Comparison of ENCODE assay signal across 11 cellular contexts in the genomic region with DNA sequence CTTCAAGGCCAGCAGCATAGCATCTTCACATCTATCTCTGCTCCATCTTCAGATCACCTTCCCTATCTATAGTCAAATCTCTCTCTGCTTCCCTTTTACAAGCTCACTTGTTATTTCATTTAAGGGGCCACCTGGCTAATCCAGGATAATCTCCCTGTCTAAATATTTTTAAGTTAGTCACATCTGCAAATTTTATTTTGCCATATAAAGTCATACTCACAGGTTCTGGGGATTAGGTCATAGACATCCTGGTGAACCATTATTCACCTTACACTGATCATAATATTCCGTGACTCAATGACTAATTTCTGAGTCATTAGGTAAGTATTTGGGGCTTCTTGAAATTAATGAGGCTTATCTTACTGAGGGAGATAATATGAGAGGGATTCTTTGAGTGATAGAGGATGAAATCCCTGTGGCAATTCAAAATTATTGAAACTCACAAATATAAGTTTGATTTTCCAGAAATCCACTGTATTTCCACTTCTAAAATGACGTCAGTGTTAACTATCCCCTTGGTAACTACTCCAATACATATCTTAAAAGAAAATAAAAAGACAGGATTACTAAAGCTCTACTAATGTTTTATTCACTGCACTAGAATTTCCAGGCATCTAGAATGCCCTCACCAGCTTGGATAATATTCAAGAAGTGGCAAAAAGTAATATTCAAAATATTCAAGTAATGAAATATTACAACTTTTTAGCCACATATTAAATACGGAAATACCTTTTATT.
DNase-seq lines count a peak whose midpoint lies in the region; ATAC-seq and TF ChIP-seq lines count a peak whose summit lies in the region.
"Had no signal": no experiment of that assay in that cellular context is flagged by ENCODE, and none has a peak within 500 bp of the region (broad histone marks: within the 10 kb centered on the region; RNA-seq: fewer than 3 reads in every experiment).

No MANE protein-coding gene starts in this region.

- no peaks in the 10 kb centered on the region for H3K27me3 Mint-ChIP-seq in activated CD4-positive, alpha-beta T cell treated with anti-CD3 and anti-CD28 coated beads, Interleukin-2, amount 10 ng/mL, durations not matched to agents 24 days and 14 days
- H3K27me3 Mint-ChIP-seq in CD4-positive, alpha-beta memory T cell, result no peaks in the 10 kb centered on the region

- H3K27ac Mint-ChIP-seq in activated CD4-positive, alpha-beta T cell treated with anti-CD3 and anti-CD28 coated beads, Interleukin-2, amount 10 ng/mL, durations not matched to agents 24 days and 14 days, result peak overlapping the region; percentile 73
- H3K27ac Mint-ChIP-seq in CD4-positive, alpha-beta memory T cell, result no peak overlapping the region

- H3K4me1 ChIP-seq in PC-3 (ENCODE audit: insufficient read depth, low read length) (peaks cover 45% of the 10 kb centered on the region), skeletal muscle satellite cell (ENCODE audit: control insufficient read depth, insufficient read depth, low read length) (peaks cover 50% of the 10 kb centered on the region)
- no peaks in the 10 kb centered on the region for H3K4me1 ChIP-seq in CD4-positive, alpha-beta memory T cell (ENCODE audit: insufficient read depth, low read length)
- H3K4me1 ChIP-seq: spleen had no signal

- ATAC-seq in PC-3, result peak; percentile 79

- peaks cover 12% of the 10 kb centered on the region for H3F3A ChIP-seq in PC-3 (ENCODE audit: low read length, unreplicated experiment)

- H3K27ac ChIP-seq in PC-3 (ENCODE audit: low read length), result peak overlapping the region; percentile 98
- no peak overlapping the region for H3K27ac ChIP-seq in CD4-positive, alpha-beta memory T cell (ENCODE audit: low read depth, low read length)
- H3K27ac ChIP-seq: spleen had no signal

- H3K27me3 ChIP-seq in PC-3 (ENCODE audit: low read length) (no peaks in the 10 kb centered on the region), skeletal muscle satellite cell (ENCODE audit: control insufficient read depth, insufficient read depth, low read length) (no peaks in the 10 kb centered on the region)
- H3K27me3 ChIP-seq in CD4-positive, alpha-beta memory T cell (ENCODE audit: insufficient read depth, low read length), result no peaks in the 10 kb centered on the region
- H3K27me3 ChIP-seq: spleen had no signal

- intact Hi-C loops in activated CD4-positive, alpha-beta T cell treated with anti-CD3 and anti-CD28 coated beads, Interleukin-2, amount 10 ng/mL, durations not matched to agents 24 days and 14 days (cut with micrococcal nuclease), result loop anchor here (10.0 kb wide), 3 partner anchors 498 to 1888 kb away; no protein-coding TSS in a partner anchor
- intact Hi-C loops in PC-3 (cut with micrococcal nuclease), result loop anchor here (1.0 to 5.0 kb wide), 10 partner anchors 15 to 577 kb away; no protein-coding TSS in a partner anchor
- intact Hi-C loops in CD4-positive, alpha-beta memory T cell (cut with micrococcal nuclease), result no loop called here

- no peaks in the 10 kb centered on the region for H3K79me2 ChIP-seq in PC-3 (ENCODE audit: low read length)

- no TSS peak for BruUV-seq in PC-3 (replicated peaks; lab: Mats Ljungman, UMichigan)

- in situ Hi-C loops in G401 (cut with HindIII; ENCODE audit: low sequenced_read_pairs), result no loop called here

- H3K4me2 ChIP-seq in PC-3 (ENCODE audit: low read length), result peak overlapping the region; percentile 69
- H3K4me2 ChIP-seq in skeletal muscle satellite cell (ENCODE audit: low read length), result peak overlapping the region; percentile 18

- H3K9ac ChIP-seq in PC-3 (ENCODE audit: low read length), result peak overlapping the region; percentile 83
- peak overlapping the region; percentile 75 for H3K9ac ChIP-seq in skeletal muscle satellite cell (ENCODE audit: low read depth, low read length)

- peaks cover 4% of the 10 kb centered on the region for H3K9me3 Mint-ChIP-seq in activated CD4-positive, alpha-beta T cell treated with anti-CD3 and anti-CD28 coated beads, Interleukin-2, amount 10 ng/mL, durations not matched to agents 24 days and 14 days
- H3K9me3 Mint-ChIP-seq in CD4-positive, alpha-beta memory T cell, result peaks cover 0 to 6% (median under 1%) of the 10 kb centered on the region in 8 donors

- H3K36me3 Mint-ChIP-seq in activated CD4-positive, alpha-beta T cell treated with anti-CD3 and anti-CD28 coated beads, Interleukin-2, amount 10 ng/mL, durations not matched to agents 24 days and 14 days (ENCODE audit: low read depth), result no peaks in the 10 kb centered on the region
- H3K36me3 Mint-ChIP-seq in CD4-positive, alpha-beta memory T cell, result no peaks in the 10 kb centered on the region

- TF ChIP-seq CTCF in PC-3 (conservative IDR thresholded peaks at IDR 0.05; ENCODE audit: low read depth, low read length), result no peak

- H4K20me1 ChIP-seq in PC-3 (ENCODE audit: low read length), result no peaks in the 10 kb centered on the region

- no peak for DNase-seq in activated CD4-positive, alpha-beta T cell treated with anti-CD3 and anti-CD28 coated beads, Interleukin-2, amount 10 ng/mL, durations not matched to agents 24 days and 14 days
- no peak for DNase-seq in activated CD4-positive, alpha-beta T cell treated with anti-CD3 and anti-CD28 coated beads for 4 hours
- DNase-seq in PC-3 (peak; percentile 99), dermis blood vessel endothelial cell (peak; percentile 77), G401 (ENCODE audit: low spot score) (no peak), GDM1 (lab: John Stamatoyannopoulos, UW) (no peak)
- DNase-seq in CD4-positive, alpha-beta memory T cell, result no peak
- DNase-seq: activated CD4-positive, CD25-positive, alpha-beta regulatory T cell treated with anti-CD3 and anti-CD28 coated beads, Interleukin-2, amount 50 U/mL, for 72 hours; anterior cingulate cortex; spleen had no signal

- H3K4me3 ChIP-seq in PC-3 (ENCODE audit: low read length), result no peak overlapping the region; the same call in 1 of the 2 replicates
- H3K4me3 ChIP-seq in skeletal muscle satellite cell (ENCODE audit: low read length), result no peak overlapping the region
- H3K4me3 ChIP-seq in CD4-positive, alpha-beta memory T cell (ENCODE audit: low read length in 2 of 2), result no peak overlapping the region
- H3K4me3 ChIP-seq: spleen had no signal

- H2AFZ ChIP-seq in PC-3 (ENCODE audit: low read length), result no peak overlapping the region

- CTCF ChIA-PET in PC-3 (lab: Charles Lee), result interaction anchor here (0.5 to 0.6 kb wide), 3 partner anchors 271 to 519 kb away, joined by 3 to 4 read pairs (median 4); no protein-coding TSS in a partner anchor
- CTCF ChIA-PET in CD4-positive, alpha-beta memory T cell (lab: Charles Lee; ENCODE audit: partially characterized antibody), result no interaction called here

- POLR2A ChIA-PET in PC-3 (lab: Charles Lee; ENCODE audit: unreplicated experiment), result interaction anchor here (0.6 to 0.8 kb wide), 3 partner anchors 15 to 254 kb away, joined by 3 to 5 read pairs (median 4); no protein-coding TSS in a partner anchor
- POLR2A ChIA-PET in CD4-positive, alpha-beta memory T cell (lab: Charles Lee; ENCODE audit: partially characterized antibody), result no interaction called here

- no peaks in the 10 kb centered on the region for H3K9me2 ChIP-seq in PC-3 (replicated peaks; ENCODE audit: low read length)

- H3K9me3 ChIP-seq in PC-3 (ENCODE audit: low read length) (no peaks in the 10 kb centered on the region), skeletal muscle satellite cell (replicated peaks; ENCODE audit: low read length) (no peaks in the 10 kb centered on the region)
- no peaks in the 10 kb centered on the region for H3K9me3 ChIP-seq in CD4-positive, alpha-beta memory T cell (ENCODE audit: control insufficient read depth in 1 of 2, low read length in 2 of 2)
- H3K9me3 ChIP-seq: spleen had no signal

- H3K4me1 Mint-ChIP-seq in activated CD4-positive, alpha-beta T cell treated with anti-CD3 and anti-CD28 coated beads, Interleukin-2, amount 10 ng/mL, durations not matched to agents 24 days and 14 days, result peaks cover 20% of the 10 kb centered on the region
- no peaks in the 10 kb centered on the region for H3K4me1 Mint-ChIP-seq in CD4-positive, alpha-beta memory T cell

- H3K4me3 Mint-ChIP-seq in activated CD4-positive, alpha-beta T cell treated with anti-CD3 and anti-CD28 coated beads, Interleukin-2, amount 10 ng/mL, durations not matched to agents 24 days and 14 days, result no peak overlapping the region
- H3K4me3 Mint-ChIP-seq in CD4-positive, alpha-beta memory T cell, result no peak overlapping the region

- H3K36me3 ChIP-seq in PC-3 (ENCODE audit: low read depth, low read length) (no peaks in the 10 kb centered on the region), skeletal muscle satellite cell (ENCODE audit: insufficient read depth, low read length) (no peaks in the 10 kb centered on the region)
- no peaks in the 10 kb centered on the region for H3K36me3 ChIP-seq in CD4-positive, alpha-beta memory T cell (ENCODE audit: insufficient read depth, low read length)
- H3K36me3 ChIP-seq: spleen had no signal

Comparison
In these comparisons a context has a peak if more than half of its experiments do, and no peak if none do; other contexts are left out.
1. DNase-seq: peak in PC-3 (single experiment) and dermis blood vessel endothelial cell (single experiment); none in activated CD4-positive, alpha-beta T cell treated with anti-CD3 and anti-CD28 coated beads, Interleukin-2, amount 10 ng/mL, durations not matched to agents 24 days and 14 days (single experiment), activated CD4-positive, alpha-beta T cell treated with anti-CD3 and anti-CD28 coated beads for 4 hours (0 of 2), G401 (single experiment), CD4-positive, alpha-beta memory T cell (0 of 5) and GDM1 (single experiment).